16 cellular contexts compared by ENCODE assay signal in genomic region chr14:20280265-20280664, GRCh38. TPM values are rescaled to one million over a fixed set of nuclear protein-coding genes. Genes with fewer than 3 reads are reported as not detected.
"Had no signal": no experiment of that assay in that cellular context is flagged by ENCODE, and none has a peak within 500 bp of the region (broad histone marks: within the 10 kb centered on the region; RNA-seq: fewer than 3 reads in every experiment).

No MANE protein-coding gene starts in this region.

RNA-seq across cellular contexts. Expression of gene OR11H4, which starts 41.2 kb away (rescaled TPM):
- total RNA-seq: activated B cell treated with CpG ODN at 0.5 μM for 24 hours, astrocyte, cardiac septum, endodermal cell, esophagus mucosa, left cardiac atrium, left ventricle myocardium superior, lung microvascular endothelial cell, neural crest cell, pancreas, prostate gland, sciatic nerve, subcutaneous adipose tissue, thoracic aorta, uterus had no signal
- polyA plus RNA-seq: keratinocyte, pancreas had no signal

RNA-seq across cellular contexts. Expression of gene OR11H7, which starts 51.5 kb away (rescaled TPM):
- total RNA-seq: activated B cell treated with CpG ODN at 0.5 μM for 24 hours, astrocyte, cardiac septum, endodermal cell, esophagus mucosa, left cardiac atrium, left ventricle myocardium superior, lung microvascular endothelial cell, neural crest cell, pancreas, prostate gland, sciatic nerve, subcutaneous adipose tissue, thoracic aorta, uterus had no signal
- polyA plus RNA-seq: keratinocyte, pancreas had no signal

RNA-seq across cellular contexts. Expression of gene OR11H6, which starts 56.8 kb away (rescaled TPM):
- total RNA-seq: activated B cell treated with CpG ODN at 0.5 μM for 24 hours, astrocyte, cardiac septum, endodermal cell, esophagus mucosa, left cardiac atrium, left ventricle myocardium superior, lung microvascular endothelial cell, neural crest cell, pancreas, prostate gland, sciatic nerve, subcutaneous adipose tissue, thoracic aorta, uterus had no signal
- polyA plus RNA-seq: keratinocyte, pancreas had no signal
